ENCODE assay signal across 18 cellular contexts in the genomic region with DNA sequence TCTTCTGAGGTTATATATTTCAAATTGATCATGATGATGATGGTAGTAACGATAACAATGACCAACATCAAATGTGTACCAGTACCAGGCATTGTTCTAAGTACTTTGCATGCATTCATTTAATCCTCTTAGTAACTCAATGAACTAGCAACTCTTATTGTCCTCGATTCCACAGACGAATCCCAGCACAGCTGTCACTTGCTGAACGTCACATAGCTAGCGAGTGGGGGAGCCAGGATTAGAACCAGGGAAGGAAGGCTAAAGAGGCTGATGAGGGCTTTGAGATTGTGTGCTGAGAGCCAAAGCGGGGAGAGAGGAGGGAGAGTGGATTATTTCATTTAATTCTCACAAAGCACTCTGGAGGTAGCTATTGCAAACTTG.
DNase-seq lines count a peak whose midpoint lies in the region; ATAC-seq, FAIRE-seq and TF ChIP-seq lines count a peak whose summit lies in the region.
"Had no signal": no experiment of that assay in that cellular context is flagged by ENCODE, and none has a peak within 500 bp of the region (broad histone marks: within the 10 kb centered on the region; RNA-seq: fewer than 3 reads in every experiment).

No MANE protein-coding gene starts in this region.

- peaks cover 20% of the 10 kb centered on the region; the same call in 1 of the 2 replicates for H3K36me3 ChIP-seq in iPS-20b (ENCODE audit: insufficient read depth, low read depth, low read length)

- DNase-seq in D721Med (ENCODE audit: insufficient read length, low spot score) (peak; percentile 51), NCI-H82 treated with DMSO at 0.1 percent for 48 hours (lab: John Stamatoyannopoulos, UW; ENCODE audit: unreplicated experiment) (peak; percentile 86), pons (ENCODE audit: low spot score) (peak; percentile 48), ACHN (no peak), glomerular visceral epithelial cell (ENCODE audit: extremely low spot score) (no peak)
- DNase-seq in stimulated activated CD4-positive, alpha-beta T cell treated with anti-CD3 and anti-CD28 coated beads, Interleukin-12 subunit alpha, Interleukin-12 subunit beta, amount 100 ng/mL, for 4 hours = no peak
- DNase-seq: DMS79, NCI-H1092, NCI-H1694 treated with DMSO at 0.1 percent for 48 hours, SHP77 treated with DMSO at 0.1 percent for 48 hours had no signal

- ATAC-seq in GM19463 (IDR thresholded peaks at IDR 0.05; ENCODE audit: unreplicated experiment) = no peak
- ATAC-seq: GM12878 had no signal

- H3K9ac ChIP-seq in iPS-20b (ENCODE audit: low read depth, low read length) = no peak overlapping the region
- H3K9ac ChIP-seq: GM23248, KMS-11 had no signal

- FAIRE-seq in D721Med (lab: Jason Lieb, UNC) = peak; percentile 97
- FAIRE-seq: A204.1, GM12878, HepG2, RCC 7860 had no signal

- no peak for TF ChIP-seq CTCF in D721Med (IDR thresholded peaks at IDR 0.05; ENCODE audit: insufficient read depth, missing control alignments)

- H3K9me3 ChIP-seq in iPS-20b (ENCODE audit: insufficient read depth, low read depth, low read length) = no peaks in the 10 kb centered on the region

- H3K27ac ChIP-seq in iPS-20b (ENCODE audit: low read length) = no peak overlapping the region
- H3K27ac ChIP-seq: GM23248, KMS-11 had no signal

- H3K4me1 ChIP-seq in iPS-20b (ENCODE audit: insufficient read depth, low read length) = peaks cover 12% of the 10 kb centered on the region; the same call in 1 of the 2 replicates

- H3K4me3 ChIP-seq in iPS-20b (ENCODE audit: low read length) = peak overlapping the region; percentile 33; the same call in 1 of the 2 replicates
- H3K4me3 ChIP-seq: GM12878 had no signal

- H3K27me3 ChIP-seq in iPS-20b (ENCODE audit: insufficient read depth, low read length) = peaks cover 11% of the 10 kb centered on the region

- in situ Hi-C loops in ACHN (cut with HindIII; ENCODE audit: low pct_ligation_motif_present, low pct_unique_long_range_greater_than_20kb, low sequenced_read_pairs) = no loop called here

Comparison
In these comparisons a context has a peak if more than half of its experiments do, and no peak if none do; other contexts are left out.
1. DNase-seq: peak in D721Med (single experiment), NCI-H82 treated with DMSO at 0.1 percent for 48 hours (single experiment) and pons (single experiment); none in ACHN (single experiment), stimulated activated CD4-positive, alpha-beta T cell treated with anti-CD3 and anti-CD28 coated beads, Interleukin-12 subunit alpha, Interleukin-12 subunit beta, amount 100 ng/mL, for 4 hours (single experiment) and glomerular visceral epithelial cell (single experiment).